13 cellular contexts compared by ENCODE assay signal in genomic region chr17:8532021-8532420, GRCh38.
DNase-seq lines count a peak whose midpoint lies in the region; ATAC-seq and TF ChIP-seq lines count a peak whose summit lies in the region.
"Had no signal": no experiment of that assay in that cellular context is flagged by ENCODE, and none has a peak within 500 bp of the region (broad histone marks: within the 10 kb centered on the region; RNA-seq: fewer than 3 reads in every experiment).

No MANE protein-coding gene starts in this region.

- TF ChIP-seq CTCF in Caco-2 (IDR thresholded peaks at IDR 0.05; ENCODE audit: insufficient read depth in 1 of 2, low read depth in 1 of 2, low read length in 1 of 2, severe bottlenecking in 1 of 2, unreplicated experiment in 1 of 2) (no peak), IMR-90 (conservative IDR thresholded peaks at IDR 0.05; ENCODE audit: low read depth, low read length) (no peak), colonic mucosa (IDR thresholded peaks at IDR 0.05) (no peak), lung (IDR thresholded peaks at IDR 0.05; ENCODE audit: control extremely low read depth, extremely low read depth) (no peak), progenitor cell of endocrine pancreas (IDR thresholded peaks at IDR 0.05; ENCODE audit: unreplicated experiment) (no peak)

- peaks cover 13% of the 10 kb centered on the region for H3K36me3 Mint-ChIP-seq in Caco-2 (ENCODE audit: insufficient read depth, unreplicated experiment)
- peaks cover 14% of the 10 kb centered on the region for H3K36me3 Mint-ChIP-seq in progenitor cell of endocrine pancreas (ENCODE audit: insufficient read depth)
- H3K36me3 Mint-ChIP-seq: activated naive CD4-positive, alpha-beta T cell treated with anti-CD3 and anti-CD28 coated beads, Interleukin-2, amount 50 U/mL, for 72 hours had no signal

- H3K14ac ChIP-seq in IMR-90 (replicated peaks; ENCODE audit: low read depth, low read length) = no peak overlapping the region

- no peak overlapping the region for H4K8ac ChIP-seq in IMR-90 (ENCODE audit: low read depth in 2 of 2, low read length in 2 of 2)

- peaks cover 9% of the 10 kb centered on the region; the same call in 1 of the 2 replicates for H3K9me1 ChIP-seq in IMR-90 (ENCODE audit: insufficient read depth, low read length)

- H3K4me1 Mint-ChIP-seq in Caco-2 (ENCODE audit: low read depth, unreplicated experiment) = no peaks in the 10 kb centered on the region
- H3K4me1 Mint-ChIP-seq in progenitor cell of endocrine pancreas (ENCODE audit: low read depth) = no peaks in the 10 kb centered on the region
- H3K4me1 Mint-ChIP-seq: mesothelial cell of epicardium had no signal

- peaks cover 12% of the 10 kb centered on the region for H3K4me1 ChIP-seq in Caco-2
- peaks cover 2% of the 10 kb centered on the region; the same call in 1 of the 2 replicates for H3K4me1 ChIP-seq in IMR-90 (ENCODE audit: control insufficient read depth, insufficient read depth, low read length)
- no peaks in the 10 kb centered on the region for H3K4me1 ChIP-seq in colonic mucosa
- peaks cover 0 to 2% of the 10 kb centered on the region in 2 donors for H3K4me1 ChIP-seq in lung (ENCODE audit: control insufficient read depth in 2 of 2, insufficient read depth in 2 of 2, low read length in 2 of 2)

- ATAC-seq in IMR-90 (ENCODE audit: low read depth) (peak; percentile 67), lung (ENCODE audit: insufficient read depth, low FRiP score) (peak; percentile 34)
- ATAC-seq: activated naive CD4-positive, alpha-beta T cell treated with anti-CD3 and anti-CD28 coated beads, Interleukin-2, amount 50 U/mL, for 72 hours had no signal

- no peak overlapping the region for H3K23ac ChIP-seq in IMR-90 (ENCODE audit: low read depth, low read length)

- H2BK120ac ChIP-seq in IMR-90 (ENCODE audit: low read depth, low read length) = no peak overlapping the region

- H2AK9ac ChIP-seq in IMR-90 (replicated peaks; ENCODE audit: low read depth, low read length, poor library complexity) = no peak overlapping the region

- no peak overlapping the region for H3K27ac ChIP-seq in IMR-90 (ENCODE audit: insufficient read depth, low read length)
- no peak overlapping the region for H3K27ac ChIP-seq in colonic mucosa
- H3K27ac ChIP-seq in lung (ENCODE audit: low read depth in 1 of 2, low read length in 1 of 2) = no peak overlapping the region
- H3K27ac ChIP-seq: transverse colon had no signal

- no peak overlapping the region for H4K5ac ChIP-seq in IMR-90 (ENCODE audit: low read depth, low read length)

- H3K56ac ChIP-seq in IMR-90 (ENCODE audit: extremely low read depth, insufficient read depth, low read length) = no peak overlapping the region

- H2AK5ac ChIP-seq in IMR-90 (ENCODE audit: low read depth, low read length) = no peak overlapping the region

- H3K36me3 ChIP-seq in Caco-2 (ENCODE audit: control insufficient read depth, insufficient read depth, low read length) (no peaks in the 10 kb centered on the region), IMR-90 (ENCODE audit: control insufficient read depth, insufficient read depth, low read length) (peaks cover 38% of the 10 kb centered on the region), colonic mucosa (no peaks in the 10 kb centered on the region), lung (ENCODE audit: control insufficient read depth in 2 of 2, insufficient read depth in 2 of 2, low read length in 2 of 2) (peaks cover 5 to 7% of the 10 kb centered on the region in 2 donors)
- H3K36me3 ChIP-seq: transverse colon had no signal

- CTCF ChIA-PET in Caco-2 (lab: Charles Lee) = interaction anchor here (1.0 to 1.3 kb wide), 2 partner anchors 193 to 214 kb away, joined by 3 read pairs; no protein-coding TSS in a partner anchor
- CTCF ChIA-PET in IMR-90 (lab: Yijun Ruan, JAX) = no interaction called here

- BruUV-seq in Caco-2 (replicated peaks; lab: Mats Ljungman, UMichigan) (no TSS peak), IMR-90 (replicated peaks; lab: Mats Ljungman, UMichigan) (no TSS peak)

- POLR2A ChIA-PET in Caco-2 (lab: Charles Lee) = interaction anchor here (0.6 to 1.0 kb wide), 2 partner anchors 98 to 119 kb away, joined by 3 to 10 read pairs; partner anchors contain the start of gene MYH10
- POLR2A ChIA-PET in IMR-90 (lab: Charles Lee; ENCODE audit: unreplicated experiment) = no interaction called here

- H3K4ac ChIP-seq in IMR-90 (ENCODE audit: low read depth, low read length) = no peak overlapping the region

- no peak overlapping the region for H2AFZ ChIP-seq in IMR-90 (replicated peaks; ENCODE audit: low read length, poor library complexity)

- WGBS in IMR-90 (ENCODE audit: extremely low coverage in 2 of 2, insufficient read length in 1 of 2), 2 experiments = 44% methylated on average over 1 of the region's 3 CpGs; no CpG with 5 or more reads in 1 of the 2 experiments
- WGBS in lung, 2 donors = 76 to 91% methylated on average over 3 of the region's 3 CpGs

- no peak overlapping the region for H3K18ac ChIP-seq in IMR-90 (ENCODE audit: low read depth, low read length)

- H3K4me3 ChIP-seq in Caco-2 (ENCODE audit: low read depth, low read length) = no peak overlapping the region
- no peak overlapping the region for H3K4me3 ChIP-seq in IMR-90 (ENCODE audit: insufficient read depth, low read depth, low read length)
- H3K4me3 ChIP-seq in colonic mucosa = no peak overlapping the region
- no peak overlapping the region for H3K4me3 ChIP-seq in lung
- H3K4me3 ChIP-seq: transverse colon had no signal

- peak; percentile 75 to 82 for DNase-seq in Caco-2
- peak; percentile 62 for DNase-seq in IMR-90
- peak; percentile 53 for DNase-seq in colonic mucosa
- no peak for DNase-seq in lung (ENCODE audit: low spot score)
- DNase-seq in HPDE6-E6E7 (ENCODE audit: extremely low spot score) = no peak
- no peak for DNase-seq in stimulated activated CD4-positive, alpha-beta T cell treated with anti-CD3 and anti-CD28 coated beads, Interleukin-15, amount 100 ng/mL, for 24 hours
- no peak for DNase-seq in activated effector memory CD4-positive, alpha-beta T cell treated with Interleukin-2 at 50 U/mL for 16 hours
- no peak for DNase-seq in progenitor cell of endocrine pancreas (ENCODE audit: low spot score, unreplicated experiment)
- DNase-seq: DMS153, NCI-H1092, transverse colon had no signal

- H3K4me3 Mint-ChIP-seq in Caco-2 (ENCODE audit: unreplicated experiment) = no peak overlapping the region
- no peak overlapping the region for H3K4me3 Mint-ChIP-seq in progenitor cell of endocrine pancreas (ENCODE audit: low read depth)
- H3K4me3 Mint-ChIP-seq: mesothelial cell of epicardium had no signal

- H2BK5ac ChIP-seq in IMR-90 (ENCODE audit: low read depth, low read length, poor library complexity, severe bottlenecking) = no peak overlapping the region

- H2BK20ac ChIP-seq in IMR-90 (ENCODE audit: low read depth, low read length) = no peak overlapping the region

- in situ Hi-C loops in IMR-90 (cut with MboI; ENCODE audit: low sequenced_read_pairs) = no loop called here

- no peak overlapping the region for H4K91ac ChIP-seq in IMR-90 (ENCODE audit: insufficient read depth, low read depth, low read length)

- H3K27me3 ChIP-seq in Caco-2 (replicated peaks; ENCODE audit: control insufficient read depth, insufficient read depth, low read length) = no peaks in the 10 kb centered on the region
- H3K27me3 ChIP-seq in IMR-90 (ENCODE audit: control insufficient read depth, insufficient read depth, low read length) = no peaks in the 10 kb centered on the region
- H3K27me3 ChIP-seq in colonic mucosa = no peaks in the 10 kb centered on the region
- H3K27me3 ChIP-seq in lung (ENCODE audit: control insufficient read depth, insufficient read depth) = no peaks in the 10 kb centered on the region
- H3K27me3 ChIP-seq: transverse colon had no signal

- TF ChIP-seq RAD21 in IMR-90 (IDR thresholded peaks at IDR 0.05; ENCODE audit: low read length) = no peak

- TF ChIP-seq POLR2A in IMR-90 (IDR thresholded peaks at IDR 0.05; ENCODE audit: low read depth, low read length) = no peak

- H3K9ac ChIP-seq in IMR-90 (ENCODE audit: low read depth, low read length) = no peak overlapping the region
- H3K9ac ChIP-seq in colonic mucosa (ENCODE audit: low read depth in 2 of 2, low read length in 2 of 2) = no peak overlapping the region

- no peak overlapping the region for H3K4me2 ChIP-seq in IMR-90 (ENCODE audit: low read depth, low read length)

- no peaks in the 10 kb centered on the region; the same call in 1 of the 2 replicates for H4K20me1 ChIP-seq in IMR-90 (ENCODE audit: insufficient read depth, low read length)

- H3K9me3 ChIP-seq in Caco-2 = no peaks in the 10 kb centered on the region
- H3K9me3 ChIP-seq in IMR-90 (ENCODE audit: control insufficient read depth, insufficient read depth, low read length) = no peaks in the 10 kb centered on the region
- no peaks in the 10 kb centered on the region for H3K9me3 ChIP-seq in colonic mucosa
- H3K9me3 ChIP-seq in lung (ENCODE audit: control insufficient read depth in 2 of 2, insufficient read depth in 1 of 2, low read length in 1 of 2) = no peaks in the 10 kb centered on the region
- H3K9me3 ChIP-seq: transverse colon had no signal

- H2BK15ac ChIP-seq in IMR-90 (ENCODE audit: low read depth, low read length) = no peak overlapping the region

- intact Hi-C loops in Caco-2 (cut with micrococcal nuclease; ENCODE audit: unreplicated experiment) (loop anchor here (1.0 kb wide), 1 partner anchor 14 kb away; no protein-coding TSS in a partner anchor), IMR-90 (cut with micrococcal nuclease) (no loop called here), colonic mucosa (cut with DNase I) (no loop called here)

- dilution Hi-C loops in IMR-90 (cut with HindIII; ENCODE audit: low sequenced_read_pairs, unreplicated experiment) = no loop called here

- H3K27ac Mint-ChIP-seq in Caco-2 (ENCODE audit: unreplicated experiment) (no peak overlapping the region), progenitor cell of endocrine pancreas (no peak overlapping the region)
- H3K27ac Mint-ChIP-seq: activated naive CD4-positive, alpha-beta T cell treated with anti-CD3 and anti-CD28 coated beads, Interleukin-2, amount 50 U/mL, for 72 hours; mesothelial cell of epicardium had no signal

- H3K27me3 Mint-ChIP-seq in Caco-2 (ENCODE audit: insufficient read depth, unreplicated experiment) (no peaks in the 10 kb centered on the region), progenitor cell of endocrine pancreas (no peaks in the 10 kb centered on the region)

- H3K79me1 ChIP-seq in IMR-90 (ENCODE audit: low read depth in 1 of 2, low read length in 2 of 2) = 0 out of 4 replicates have a peak, but pooled peaks cover 0 to 3% of the 10 kb centered on the region in 2 experiments

- H3K9me3 Mint-ChIP-seq in Caco-2 (ENCODE audit: unreplicated experiment) = no peaks in the 10 kb centered on the region
- no peaks in the 10 kb centered on the region for H3K9me3 Mint-ChIP-seq in progenitor cell of endocrine pancreas (ENCODE audit: low read depth)
- H3K9me3 Mint-ChIP-seq: activated naive CD4-positive, alpha-beta T cell treated with anti-CD3 and anti-CD28 coated beads, Interleukin-2, amount 50 U/mL, for 72 hours; mesothelial cell of epicardium had no signal

TF ChIP-seq in IMR-90, 13 proteins besides CTCF, POLR2A, EP300 and RAD21 (continues in another document):
- TF ChIP-seq NFE2L2 (IDR thresholded peaks at IDR 0.05; ENCODE audit: low read depth, low read length) (no peak), BHLHE40 (IDR thresholded peaks at IDR 0.05; ENCODE audit: low read depth, low read length) (no peak), RFX5 (IDR thresholded peaks at IDR 0.05; ENCODE audit: low read depth, low read length) (no peak), MAFK (IDR thresholded peaks at IDR 0.05; ENCODE audit: low read depth, low read length) (no peak), SMC3 (IDR thresholded peaks at IDR 0.05; ENCODE audit: low read depth, low read length) (no peak)

Comparison
In these comparisons a context has a peak if more than half of its experiments do, and no peak if none do; other contexts are left out.
1. DNase-seq: peak in Caco-2 (2 of 2), IMR-90 (single experiment) and colonic mucosa (single experiment); none in lung (single experiment), HPDE6-E6E7 (single experiment), stimulated activated CD4-positive, alpha-beta T cell treated with anti-CD3 and anti-CD28 coated beads, Interleukin-15, amount 100 ng/mL, for 24 hours (single experiment), activated effector memory CD4-positive, alpha-beta T cell treated with Interleukin-2 at 50 U/mL for 16 hours (single experiment) and progenitor cell of endocrine pancreas (single experiment).